In genomic region chr15:94064676-94065313, GRCh38 we compare ENCODE assay signal across 22 cellular contexts.
"Had no signal": no experiment of that assay in that cellular context is flagged by ENCODE, and none has a peak within 500 bp of the region (broad histone marks: within the 10 kb centered on the region; RNA-seq: fewer than 3 reads in every experiment).

No MANE protein-coding gene starts in this region.

- H3K4me3 ChIP-seq: Peyer's patch had no signal

- H3K9me3 ChIP-seq: Peyer's patch had no signal

- H3K9me3 Mint-ChIP-seq: activated CD4-positive, alpha-beta memory T cell treated with anti-CD3 and anti-CD28 coated beads for 36 hours; activated CD4-positive, alpha-beta T cell treated with anti-CD3 and anti-CD28 coated beads, Interleukin-2, amount 10 ng/mL, durations not matched to agents 7 days and 5 days; activated naive CD4-positive, alpha-beta T cell treated with anti-CD3 and anti-CD28 coated beads for 36 hours; activated T-cell treated with anti-CD3 and anti-CD28 coated beads, Interleukin-2, amount 50 U/mL, for 4 hours had no signal

- DNase-seq: activated CD4-positive, alpha-beta memory T cell treated with anti-CD3 and anti-CD28 coated beads for 36 hours; activated CD4-positive, alpha-beta T cell treated with anti-CD3 and anti-CD28 coated beads, Interleukin-2, amount 10 ng/mL, durations not matched to agents 7 days and 5 days; activated CD4-positive, CD25-positive, alpha-beta regulatory T cell; activated CD8-positive, alpha-beta memory T cell treated with anti-CD3 and anti-CD28 coated beads for 24 hours; activated gamma-delta T cell; activated naive CD4-positive, alpha-beta T cell treated with anti-CD3 and anti-CD28 coated beads for 36 hours; activated T-cell treated with anti-CD3 and anti-CD28 coated beads, Interleukin-2, amount 50 U/mL, for 4 hours; brain microvascular endothelial cell; Kasumi-1; KBM-7; NCI-H1048; NCI-H146; NCI-H187 treated with DMSO at 0.1 percent for 48 hours; NCI-H2081 treated with DMSO at 0.1 percent for 48 hours; NCI-H446; NCI-H524; Peyer's patch; SHP77 treated with DMSO at 0.1 percent for 48 hours; T-helper 17 cell; T-helper 9 cell had no signal

- H3K27ac ChIP-seq: brain microvascular endothelial cell, Peyer's patch, RWPE1 had no signal

- ATAC-seq: activated T-cell treated with anti-CD3 and anti-CD28 coated beads, Interleukin-2, amount 50 U/mL, for 4 hours; T-helper 17 cell had no signal

- H3K4me3 Mint-ChIP-seq: activated CD4-positive, alpha-beta memory T cell treated with anti-CD3 and anti-CD28 coated beads for 36 hours; activated CD4-positive, alpha-beta T cell treated with anti-CD3 and anti-CD28 coated beads, Interleukin-2, amount 10 ng/mL, durations not matched to agents 7 days and 5 days; activated naive CD4-positive, alpha-beta T cell treated with anti-CD3 and anti-CD28 coated beads for 36 hours; activated naive CD8-positive, alpha-beta T cell; activated T-cell treated with anti-CD3 and anti-CD28 coated beads, Interleukin-2, amount 50 U/mL, for 4 hours; T-helper 17 cell had no signal

- H3K4me1 Mint-ChIP-seq: activated CD4-positive, alpha-beta T cell treated with anti-CD3 and anti-CD28 coated beads, Interleukin-2, amount 10 ng/mL, durations not matched to agents 7 days and 5 days; T-helper 17 cell had no signal

- H3K27ac Mint-ChIP-seq: activated CD4-positive, alpha-beta memory T cell treated with anti-CD3 and anti-CD28 coated beads for 36 hours; activated CD4-positive, alpha-beta T cell treated with anti-CD3 and anti-CD28 coated beads, Interleukin-2, amount 10 ng/mL, durations not matched to agents 7 days and 5 days; activated naive CD4-positive, alpha-beta T cell treated with anti-CD3 and anti-CD28 coated beads for 36 hours; activated naive CD8-positive, alpha-beta T cell; T-helper 17 cell had no signal

- H3K27me3 ChIP-seq: brain microvascular endothelial cell, Peyer's patch had no signal

- H3K36me3 ChIP-seq: brain microvascular endothelial cell, Peyer's patch had no signal

- H3K4me1 ChIP-seq: Peyer's patch had no signal

- H3K27me3 Mint-ChIP-seq: activated CD4-positive, alpha-beta T cell treated with anti-CD3 and anti-CD28 coated beads, Interleukin-2, amount 10 ng/mL, durations not matched to agents 7 days and 5 days had no signal

- H3K36me3 Mint-ChIP-seq: activated CD4-positive, alpha-beta memory T cell treated with anti-CD3 and anti-CD28 coated beads for 36 hours; activated naive CD8-positive, alpha-beta T cell had no signal
